ENCODE assay signal across 26 cellular contexts in genomic region chr1:68953316-68953715, GRCh38.
"Had no signal": no experiment of that assay in that cellular context is flagged by ENCODE, and none has a peak within 500 bp of the region (broad histone marks: within the 10 kb centered on the region; RNA-seq: fewer than 3 reads in every experiment).

No MANE protein-coding gene starts in this region.

- H3K79me2 ChIP-seq: hepatocyte had no signal

- H2AFZ ChIP-seq: hepatocyte had no signal

- H3K27me3 ChIP-seq: esophagus muscularis mucosa, foreskin keratinocyte, gastroesophageal sphincter, heart left ventricle, hepatocyte, neutrophil, pancreas, stomach, thyroid gland, vagina had no signal

- H3K4me1 ChIP-seq: foreskin keratinocyte, gastroesophageal sphincter, heart left ventricle, pancreas, thyroid gland had no signal

- H3K36me3 ChIP-seq: esophagus muscularis mucosa, gastroesophageal sphincter, heart left ventricle, neutrophil, pancreas, stomach, thyroid gland, vagina had no signal

- H3K27ac ChIP-seq: coronary artery, esophagus muscularis mucosa, foreskin keratinocyte, gastroesophageal sphincter, heart left ventricle, hepatocyte, neutrophil, pancreas, stomach, thyroid gland, vagina had no signal

- DNase-seq: dermis blood vessel endothelial cell; effector memory CD4-positive, alpha-beta T cell; foreskin keratinocyte; heart left ventricle; kidney; mucosa of descending colon; naive B cell; pancreas; stimulated activated CD4-positive, alpha-beta T cell treated with anti-CD3 and anti-CD28 coated beads, Interleukin-12 subunit alpha, Interleukin-12 subunit beta, amount 100 ng/mL, for 4 hours; stimulated activated CD4-positive, alpha-beta T cell treated with anti-CD3 and anti-CD28 coated beads, Interleukin-1b, Interleukin-23, amount 100 ng/mL, for 48 hours; stimulated activated CD4-positive, alpha-beta T cell treated with anti-CD3 and anti-CD28 coated beads, Interleukin-4, amount 100 ng/mL, for 1 hour; stimulated activated CD8-positive, alpha-beta memory T cell treated with anti-CD3 and anti-CD28 coated beads, Interleukin-4, amount 100 ng/mL, for 48 hours; stimulated activated naive CD4-positive, alpha-beta T cell; stomach; thyroid gland had no signal

- H3K4me2 ChIP-seq: hepatocyte, smooth muscle cell had no signal

- H3K9me3 ChIP-seq: gastroesophageal sphincter, mucosa of descending colon, neutrophil, pancreas, stomach, thyroid gland, vagina had no signal

- H3K4me3 ChIP-seq: coronary artery, esophagus muscularis mucosa, gastroesophageal sphincter, heart left ventricle, hepatocyte, lung, mucosa of descending colon, pancreas, smooth muscle cell, stomach, thyroid gland, vagina had no signal

- ATAC-seq: foreskin keratinocyte; gastroesophageal sphincter; heart left ventricle; left lobe of liver; mucosa of descending colon; natural killer cell treated with Interleukin-12 subunit alpha and Interleukin-12 subunit beta and Interleukin-15 and Interleukin-18, amount 100 ng/mL, for 72 hours; pancreas; sciatic nerve had no signal
